In the genomic region with DNA sequence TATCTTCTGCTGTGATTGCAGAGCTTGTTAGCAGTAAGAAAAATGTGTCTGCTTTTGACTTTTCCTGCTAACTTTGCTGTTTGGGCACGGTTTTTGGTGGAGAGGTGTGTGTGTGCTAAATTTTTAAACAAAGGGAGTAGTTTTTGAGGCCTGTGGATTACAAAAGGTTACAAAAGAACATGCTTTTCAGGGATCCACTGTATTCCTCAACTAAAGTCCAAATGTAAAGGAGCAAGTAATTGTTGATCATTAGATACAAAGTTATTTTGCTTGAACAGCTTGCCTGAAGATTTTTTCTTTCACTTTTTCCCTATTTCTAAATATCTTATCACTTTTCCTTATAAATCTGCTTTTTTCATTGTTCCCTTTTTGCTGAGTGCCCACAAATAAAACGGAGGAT, we compare ENCODE assay signal across 10 cellular contexts. TPM values are rescaled to one million over a fixed set of nuclear protein-coding genes. Genes with fewer than 3 reads are reported as not detected.
A peak's percentile ranks its signal among the peaks of the same experiment; 100 is the strongest.
DNase-seq lines count a peak whose midpoint lies in the region; ATAC-seq and TF ChIP-seq lines count a peak whose summit lies in the region.
"Had no signal": no experiment of that assay in that cellular context is flagged by ENCODE, and none has a peak within 500 bp of the region (broad histone marks: within the 10 kb centered on the region; RNA-seq: fewer than 3 reads in every experiment).

No MANE protein-coding gene starts in this region.

- H3K4me2 ChIP-seq in smooth muscle cell: peak overlapping the region; percentile 98

- H3K27me3 Mint-ChIP-seq in activated naive CD4-positive, alpha-beta T cell treated with anti-CD3 and anti-CD28 coated beads for 36 hours (ENCODE audit: low read depth): no peaks in the 10 kb centered on the region

- CTCF ChIA-PET in activated naive CD4-positive, alpha-beta T cell treated with anti-CD3 and anti-CD28 coated beads for 36 hours (lab: Charles Lee): interaction anchor here (0.9 to 5.8 kb wide), 3 partner anchors 12 to 67 kb away, joined by 3 to 45 read pairs (median 3); no protein-coding TSS in a partner anchor

- H3K4me3 ChIP-seq in SJCRH30: peak overlapping the region; percentile 92
- peak overlapping the region; percentile 0 for H3K4me3 ChIP-seq in fibroblast of mammary gland (ENCODE audit: control insufficient read depth, low read depth, low read length)
- peak overlapping the region; percentile 91 for H3K4me3 ChIP-seq in smooth muscle cell

- H4K20me1 ChIP-seq in smooth muscle cell (ENCODE audit: low read depth): peaks cover 61% of the 10 kb centered on the region

- H3K36me3 ChIP-seq in SJCRH30 (peaks cover 56% of the 10 kb centered on the region), smooth muscle cell (ENCODE audit: low read depth) (peaks cover 3% of the 10 kb centered on the region)

- peaks cover 15% of the 10 kb centered on the region for H3F3A ChIP-seq in smooth muscle cell (ENCODE audit: low read depth)

- peaks cover 55% of the 10 kb centered on the region for H3K36me3 Mint-ChIP-seq in activated naive CD4-positive, alpha-beta T cell treated with anti-CD3 and anti-CD28 coated beads for 36 hours (ENCODE audit: low read depth)

- intact Hi-C loops in activated naive CD4-positive, alpha-beta T cell treated with anti-CD3 and anti-CD28 coated beads for 36 hours (cut with micrococcal nuclease): no loop called here

- ATAC-seq in GM19328 (IDR thresholded peaks at IDR 0.05; ENCODE audit: unreplicated experiment) (no peak), HG03280 (IDR thresholded peaks at IDR 0.05; ENCODE audit: unreplicated experiment) (no peak)

- H3K4me1 Mint-ChIP-seq in activated naive CD4-positive, alpha-beta T cell treated with anti-CD3 and anti-CD28 coated beads for 36 hours (ENCODE audit: low read depth): peaks cover 69% of the 10 kb centered on the region

- H3K9me3 ChIP-seq in SJCRH30 (replicated peaks): no peaks in the 10 kb centered on the region
- no peaks in the 10 kb centered on the region for H3K9me3 ChIP-seq in smooth muscle cell (replicated peaks; ENCODE audit: low read depth)
- H3K9me3 ChIP-seq: sigmoid colon had no signal

- peak overlapping the region; percentile 70 for H3K9ac ChIP-seq in smooth muscle cell (ENCODE audit: low read depth)

- H3K79me2 ChIP-seq in smooth muscle cell (ENCODE audit: low read depth): peaks cover 63% of the 10 kb centered on the region

- DNase-seq in activated naive CD4-positive, alpha-beta T cell treated with anti-CD3 and anti-CD28 coated beads for 36 hours: no peak
- no peak for DNase-seq in activated naive CD4-positive, alpha-beta T cell treated with anti-CD3 and anti-CD28 coated beads, Interleukin-2, amount 50 U/mL, for 16 hours
- DNase-seq in SJCRH30: no peak
- no peak for DNase-seq in fibroblast of mammary gland (ENCODE audit: low read depth)
- no peak for DNase-seq in smooth muscle cell (lab: John Stamatoyannopoulos, UW; ENCODE audit: unreplicated experiment)
- DNase-seq in foreskin melanocyte: no peak
- DNase-seq: sigmoid colon; stimulated activated naive CD4-positive, alpha-beta T cell had no signal

- H3K9me3 Mint-ChIP-seq in activated naive CD4-positive, alpha-beta T cell treated with anti-CD3 and anti-CD28 coated beads for 36 hours: no peaks in the 10 kb centered on the region

- H3K27me3 ChIP-seq in SJCRH30 (no peaks in the 10 kb centered on the region), smooth muscle cell (ENCODE audit: low read depth) (no peaks in the 10 kb centered on the region)
- H3K27me3 ChIP-seq: sigmoid colon had no signal

- peak overlapping the region; percentile 97 for H3K4me3 Mint-ChIP-seq in activated naive CD4-positive, alpha-beta T cell treated with anti-CD3 and anti-CD28 coated beads for 36 hours

- H3K4me1 ChIP-seq in SJCRH30 (peaks cover 17% of the 10 kb centered on the region), smooth muscle cell (ENCODE audit: low read depth) (peaks cover 37% of the 10 kb centered on the region)

- H3K27ac Mint-ChIP-seq in activated naive CD4-positive, alpha-beta T cell treated with anti-CD3 and anti-CD28 coated beads for 36 hours: peak overlapping the region; percentile 95

- TF ChIP-seq CTCF in fibroblast of mammary gland (conservative IDR thresholded peaks at IDR 0.05; ENCODE audit: control insufficient read depth, insufficient read depth, low read depth, low read length) (no peak), smooth muscle cell (IDR thresholded peaks at IDR 0.05; ENCODE audit: borderline replicate concordance, insufficient read depth, poor library complexity, severe bottlenecking) (no peak)

- 73% methylated on average over 2 of the region's 2 CpGs for WGBS in smooth muscle cell (ENCODE audit: low lambda C conversion rate)

- H3K27ac ChIP-seq in SJCRH30 (no peak overlapping the region; the same call in 1 of the 2 replicates), smooth muscle cell (ENCODE audit: low read depth) (peak overlapping the region; percentile 5)

- H2AFZ ChIP-seq in smooth muscle cell (ENCODE audit: low read depth): no peak overlapping the region

RNA-seq across cellular contexts. Expression of a gene that starts 2.0 kb away (rescaled TPM):
- 100 to 1,000 TPM; 602 to 614 TPM for total RNA-seq in activated naive CD4-positive, alpha-beta T cell treated with anti-CD3 and anti-CD28 coated beads for 36 hours
- 530 and 537 TPM in 2 replicates for total RNA-seq in SJCRH30 (2014; rRNA removed; shearing (Covaris generic))
- 242 and 245 TPM in 2 replicates for total RNA-seq in smooth muscle cell
- polyA plus RNA-seq in smooth muscle cell: 78.8 and 83.0 TPM in 2 replicates

RNA-seq across cellular contexts. Expression of a gene that starts 42.3 kb away (rescaled TPM):
- 10 to 100 TPM; 19.5 to 19.7 TPM for total RNA-seq in activated naive CD4-positive, alpha-beta T cell treated with anti-CD3 and anti-CD28 coated beads for 36 hours
- total RNA-seq in SJCRH30 (2014; rRNA removed; shearing (Covaris generic)): 14.4 and 15.6 TPM in 2 replicates
- total RNA-seq in smooth muscle cell: 5.8 and 17.5 TPM in 2 replicates
- polyA plus RNA-seq in smooth muscle cell: 7.7 and 8.3 TPM in 2 replicates

Comparison
In these comparisons a context has a peak if more than half of its experiments do, and no peak if none do; other contexts are left out.
1. H3K4me3 ChIP-seq: peak in every context shown above with its lines; median percentile 92 in SJCRH30; 91 in smooth muscle cell; 0 in fibroblast of mammary gland.